ENCODE assay signal across 24 cellular contexts in genomic region chr16:16016388-16016964, GRCh38.
DNase-seq lines count a peak whose midpoint lies in the region; ATAC-seq and TF ChIP-seq lines count a peak whose summit lies in the region.
"Had no signal": no experiment of that assay in that cellular context is flagged by ENCODE, and none has a peak within 500 bp of the region (broad histone marks: within the 10 kb centered on the region; RNA-seq: fewer than 3 reads in every experiment).

No MANE protein-coding gene starts in this region.

- 92 to 96% (median 95%) methylated on average over 11 of the region's 11 CpGs for WGBS in spleen, 5 donors

- H3K9ac ChIP-seq in BLaER1 (peak overlapping the region; percentile 17; the same call in 1 of the 2 replicates), colonic mucosa (ENCODE audit: low read depth in 2 of 2, low read length in 2 of 2) (no peak overlapping the region)

- DNase-seq in activated CD4-positive, alpha-beta T cell treated with anti-CD3 and anti-CD28 coated beads, Interleukin-2, amount 10 ng/mL, durations not matched to agents 24 days and 14 days = no peak
- no peak for DNase-seq in activated CD4-positive, alpha-beta T cell treated with anti-CD3 and anti-CD28 coated beads, Interleukin-2, amount 10 ng/mL, durations not matched to agents 7 days and 5 days
- no peak for DNase-seq in activated T-helper 1 cell treated with anti-CD3 and anti-CD28 coated beads, Interleukin-12 subunit alpha, Interleukin-12 subunit beta, Interleukin-2, Interleukin-4 antibody, amounts not matched to agents 30 ng/mL and 10 ng/mL and 1 ng/mL, durations not matched to agents 14 hours and 24 hours and 36 hours (ENCODE audit: low spot score)
- DNase-seq in naive thymus-derived CD4-positive, alpha-beta T cell = no peak
- DNase-seq in spleen (no peak), colonic mucosa (no peak)
- DNase-seq in activated CD8-positive, alpha-beta memory T cell treated with anti-CD3 and anti-CD28 coated beads, Interleukin-2, amount 50 U/mL, for 4 hours = no peak
- DNase-seq: ACHN; activated CD4-positive, alpha-beta T cell treated with anti-CD3 and anti-CD28 coated beads, Interleukin-2, amount 50 U/mL, for 1 hour; activated T-cell treated with anti-CD3 and anti-CD28 coated beads, Interleukin-2, amount 50 U/mL, for 1 hour; brain microvascular endothelial cell; endodermal cell; heart right ventricle; NCI-H1436; NCI-H510A treated with DMSO at 0.1 percent for 48 hours; NK-92 treated with Interleukin-12 subunit alpha and Interleukin-12 subunit beta, amount 100 ng/mL, for 24 hours; testis had no signal

- peaks cover 10% of the 10 kb centered on the region for H4K20me1 ChIP-seq in BLaER1

- H3K4me3 ChIP-seq in BLaER1 = no peak overlapping the region
- no peak overlapping the region for H3K4me3 ChIP-seq in naive thymus-derived CD4-positive, alpha-beta T cell (ENCODE audit: low read length)
- no peak overlapping the region for H3K4me3 ChIP-seq in spleen
- H3K4me3 ChIP-seq in colonic mucosa = no peak overlapping the region
- H3K4me3 ChIP-seq: heart right ventricle, prostate gland, skin epidermis, testis had no signal

- peaks cover 25% of the 10 kb centered on the region for H3K4me1 Mint-ChIP-seq in activated CD4-positive, alpha-beta T cell treated with anti-CD3 and anti-CD28 coated beads, Interleukin-2, amount 10 ng/mL, durations not matched to agents 24 days and 14 days
- H3K4me1 Mint-ChIP-seq in activated CD4-positive, alpha-beta T cell treated with anti-CD3 and anti-CD28 coated beads, Interleukin-2, amount 10 ng/mL, durations not matched to agents 7 days and 5 days = peaks cover 11% of the 10 kb centered on the region
- H3K4me1 Mint-ChIP-seq in activated T-helper 1 cell treated with anti-CD3 and anti-CD28 coated beads, Interleukin-12 subunit alpha, Interleukin-12 subunit beta, Interleukin-2, Interleukin-4 antibody, amounts not matched to agents 30 ng/mL and 10 ng/mL and 1 ng/mL, durations not matched to agents 14 hours and 24 hours and 36 hours (ENCODE audit: low read depth) = peaks cover 17% of the 10 kb centered on the region
- H3K4me1 Mint-ChIP-seq in naive thymus-derived CD4-positive, alpha-beta T cell = peaks cover 0 to 27% (median 4%) of the 10 kb centered on the region in 7 donors
- H3K4me1 Mint-ChIP-seq: endodermal cell had no signal

- H3K9me3 ChIP-seq in BLaER1 (no peaks in the 10 kb centered on the region), spleen (no peaks in the 10 kb centered on the region), colonic mucosa (no peaks in the 10 kb centered on the region)
- H3K9me3 ChIP-seq in naive thymus-derived CD4-positive, alpha-beta T cell (ENCODE audit: control insufficient read depth in 2 of 3, low read length in 3 of 3) = no peaks in the 10 kb centered on the region
- H3K9me3 ChIP-seq: heart right ventricle, prostate gland, testis had no signal

- H3K27me3 ChIP-seq in BLaER1 (no peaks in the 10 kb centered on the region), spleen (replicated peaks in 1 of 7) (no peaks in the 10 kb centered on the region), colonic mucosa (no peaks in the 10 kb centered on the region)
- no peaks in the 10 kb centered on the region for H3K27me3 ChIP-seq in naive thymus-derived CD4-positive, alpha-beta T cell (ENCODE audit: control insufficient read depth in 2 of 2, insufficient read depth in 2 of 2, low read length in 2 of 2)
- H3K27me3 ChIP-seq: brain microvascular endothelial cell, heart right ventricle, testis had no signal

- ATAC-seq in naive thymus-derived CD4-positive, alpha-beta T cell = no peak
- ATAC-seq: HCT116, heart right ventricle, left lobe of liver, SK-N-SH treated with all-trans-retinoic acid at 6 μM for 48 hours had no signal

- H3K36me3 ChIP-seq in BLaER1 (peaks cover 72% of the 10 kb centered on the region), spleen (peaks cover 3 to 100% (median 65%) of the 10 kb centered on the region in 6 donors), colonic mucosa (no peaks in the 10 kb centered on the region)
- H3K36me3 ChIP-seq in naive thymus-derived CD4-positive, alpha-beta T cell (ENCODE audit: control insufficient read depth in 2 of 3, insufficient read depth in 3 of 3, low read length in 3 of 3) = peaks cover 5 to 79% (median 9%) of the 10 kb centered on the region in 3 experiments
- H3K36me3 ChIP-seq: prostate gland had no signal

- TF ChIP-seq CTCF in spleen (IDR thresholded peaks at IDR 0.05 in 8 of 11, conservative IDR thresholded peaks at IDR 0.05 in 3 of 11) (no peak), colonic mucosa (IDR thresholded peaks at IDR 0.05) (no peak)

- no peaks in the 10 kb centered on the region for H3K27me3 Mint-ChIP-seq in activated CD4-positive, alpha-beta T cell treated with anti-CD3 and anti-CD28 coated beads, Interleukin-2, amount 10 ng/mL, durations not matched to agents 24 days and 14 days
- H3K27me3 Mint-ChIP-seq in activated CD4-positive, alpha-beta T cell treated with anti-CD3 and anti-CD28 coated beads, Interleukin-2, amount 10 ng/mL, durations not matched to agents 7 days and 5 days = no peaks in the 10 kb centered on the region
- no peaks in the 10 kb centered on the region for H3K27me3 Mint-ChIP-seq in activated T-helper 1 cell treated with anti-CD3 and anti-CD28 coated beads, Interleukin-12 subunit alpha, Interleukin-12 subunit beta, Interleukin-2, Interleukin-4 antibody, amounts not matched to agents 30 ng/mL and 10 ng/mL and 1 ng/mL, durations not matched to agents 14 hours and 24 hours and 36 hours (ENCODE audit: insufficient read depth)
- H3K27me3 Mint-ChIP-seq in naive thymus-derived CD4-positive, alpha-beta T cell = no peaks in the 10 kb centered on the region

- peaks cover 77% of the 10 kb centered on the region for H3K36me3 Mint-ChIP-seq in activated CD4-positive, alpha-beta T cell treated with anti-CD3 and anti-CD28 coated beads, Interleukin-2, amount 10 ng/mL, durations not matched to agents 24 days and 14 days (ENCODE audit: low read depth)
- H3K36me3 Mint-ChIP-seq in activated CD4-positive, alpha-beta T cell treated with anti-CD3 and anti-CD28 coated beads, Interleukin-2, amount 10 ng/mL, durations not matched to agents 7 days and 5 days (ENCODE audit: low read depth) = peaks cover 53% of the 10 kb centered on the region
- H3K36me3 Mint-ChIP-seq in activated T-helper 1 cell treated with anti-CD3 and anti-CD28 coated beads, Interleukin-12 subunit alpha, Interleukin-12 subunit beta, Interleukin-2, Interleukin-4 antibody, amounts not matched to agents 30 ng/mL and 10 ng/mL and 1 ng/mL, durations not matched to agents 14 hours and 24 hours and 36 hours (ENCODE audit: low read depth) = peaks cover 46% of the 10 kb centered on the region
- H3K36me3 Mint-ChIP-seq in naive thymus-derived CD4-positive, alpha-beta T cell = peaks cover 16 to 61% (median 29%) of the 10 kb centered on the region in 5 donors

- CTCF ChIA-PET in activated CD4-positive, alpha-beta T cell treated with anti-CD3 and anti-CD28 coated beads, Interleukin-2, amount 10 ng/mL, durations not matched to agents 7 days and 5 days (lab: Charles Lee) = interaction anchor here (1.1 to 1.3 kb wide), 2 partner anchors 11 to 60 kb away, joined by 3 read pairs; no protein-coding TSS in a partner anchor
- CTCF ChIA-PET in naive thymus-derived CD4-positive, alpha-beta T cell (lab: Charles Lee) = no interaction called here

- no peaks in the 10 kb centered on the region for H3K9me3 Mint-ChIP-seq in activated CD4-positive, alpha-beta T cell treated with anti-CD3 and anti-CD28 coated beads, Interleukin-2, amount 10 ng/mL, durations not matched to agents 24 days and 14 days
- H3K9me3 Mint-ChIP-seq in activated CD4-positive, alpha-beta T cell treated with anti-CD3 and anti-CD28 coated beads, Interleukin-2, amount 10 ng/mL, durations not matched to agents 7 days and 5 days = no peaks in the 10 kb centered on the region
- no peaks in the 10 kb centered on the region for H3K9me3 Mint-ChIP-seq in activated T-helper 1 cell treated with anti-CD3 and anti-CD28 coated beads, Interleukin-12 subunit alpha, Interleukin-12 subunit beta, Interleukin-2, Interleukin-4 antibody, amounts not matched to agents 30 ng/mL and 10 ng/mL and 1 ng/mL, durations not matched to agents 14 hours and 24 hours and 36 hours
- no peaks in the 10 kb centered on the region for H3K9me3 Mint-ChIP-seq in naive thymus-derived CD4-positive, alpha-beta T cell
- H3K9me3 Mint-ChIP-seq: endodermal cell, neural crest cell had no signal

- intact Hi-C loops in activated CD4-positive, alpha-beta T cell treated with anti-CD3 and anti-CD28 coated beads, Interleukin-2, amount 10 ng/mL, durations not matched to agents 24 days and 14 days (cut with micrococcal nuclease) = no loop called here
- intact Hi-C loops in activated T-helper 1 cell treated with anti-CD3 and anti-CD28 coated beads, Interleukin-12 subunit alpha, Interleukin-12 subunit beta, Interleukin-2, Interleukin-4 antibody, amounts not matched to agents 30 ng/mL and 10 ng/mL and 1 ng/mL, durations not matched to agents 14 hours and 24 hours and 36 hours (cut with micrococcal nuclease) = no loop called here
- intact Hi-C loops in naive thymus-derived CD4-positive, alpha-beta T cell (cut with micrococcal nuclease) = no loop called here
- intact Hi-C loops in spleen (cut with DNase I; ENCODE audit: low total_unique reads) (no loop called here), colonic mucosa (cut with DNase I) (loop anchor here (10.0 kb wide), 1 partner anchor 62 kb away; no protein-coding TSS in a partner anchor)

- peak overlapping the region; percentile 72 for H3K27ac Mint-ChIP-seq in activated CD4-positive, alpha-beta T cell treated with anti-CD3 and anti-CD28 coated beads, Interleukin-2, amount 10 ng/mL, durations not matched to agents 24 days and 14 days
- H3K27ac Mint-ChIP-seq in activated CD4-positive, alpha-beta T cell treated with anti-CD3 and anti-CD28 coated beads, Interleukin-2, amount 10 ng/mL, durations not matched to agents 7 days and 5 days = no peak overlapping the region
- H3K27ac Mint-ChIP-seq in activated T-helper 1 cell treated with anti-CD3 and anti-CD28 coated beads, Interleukin-12 subunit alpha, Interleukin-12 subunit beta, Interleukin-2, Interleukin-4 antibody, amounts not matched to agents 30 ng/mL and 10 ng/mL and 1 ng/mL, durations not matched to agents 14 hours and 24 hours and 36 hours = peak overlapping the region; percentile 50
- H3K27ac Mint-ChIP-seq in naive thymus-derived CD4-positive, alpha-beta T cell = peak overlapping the region in 5 of 9 donors; percentile 0 to 43 (median 10)
- H3K27ac Mint-ChIP-seq: endodermal cell had no signal

- H3K4me2 ChIP-seq in BLaER1 = peak overlapping the region; percentile 78

- no peak for TF ChIP-seq POLR2A in spleen (IDR thresholded peaks at IDR 0.05)

- POLR2A ChIA-PET in activated CD4-positive, alpha-beta T cell treated with anti-CD3 and anti-CD28 coated beads, Interleukin-2, amount 10 ng/mL, durations not matched to agents 7 days and 5 days (lab: Charles Lee) = no interaction called here
- POLR2A ChIA-PET in naive thymus-derived CD4-positive, alpha-beta T cell (lab: Charles Lee) = interaction anchor here (0.8 kb wide), 1 partner anchor 33 kb away, joined by 3 read pairs; no protein-coding TSS in a partner anchor

- no peak overlapping the region for H3K4me3 Mint-ChIP-seq in activated CD4-positive, alpha-beta T cell treated with anti-CD3 and anti-CD28 coated beads, Interleukin-2, amount 10 ng/mL, durations not matched to agents 24 days and 14 days
- no peak overlapping the region for H3K4me3 Mint-ChIP-seq in activated CD4-positive, alpha-beta T cell treated with anti-CD3 and anti-CD28 coated beads, Interleukin-2, amount 10 ng/mL, durations not matched to agents 7 days and 5 days
- no peak overlapping the region for H3K4me3 Mint-ChIP-seq in activated T-helper 1 cell treated with anti-CD3 and anti-CD28 coated beads, Interleukin-12 subunit alpha, Interleukin-12 subunit beta, Interleukin-2, Interleukin-4 antibody, amounts not matched to agents 30 ng/mL and 10 ng/mL and 1 ng/mL, durations not matched to agents 14 hours and 24 hours and 36 hours
- no peak overlapping the region for H3K4me3 Mint-ChIP-seq in naive thymus-derived CD4-positive, alpha-beta T cell
- H3K4me3 Mint-ChIP-seq: endodermal cell, neural crest cell had no signal

- H3K4me1 ChIP-seq in BLaER1 (peaks cover 92% of the 10 kb centered on the region), spleen (peaks cover 0 to 13% (median 4%) of the 10 kb centered on the region in 6 donors), colonic mucosa (no peaks in the 10 kb centered on the region)
- H3K4me1 ChIP-seq in naive thymus-derived CD4-positive, alpha-beta T cell (ENCODE audit: control insufficient read depth in 2 of 2, insufficient read depth in 2 of 2, low read length in 2 of 2) = no peaks in the 10 kb centered on the region

- peak overlapping the region; percentile 78 for H3K27ac ChIP-seq in BLaER1
- no peak overlapping the region for H3K27ac ChIP-seq in naive thymus-derived CD4-positive, alpha-beta T cell (ENCODE audit: low read depth, low read length)
- no peak overlapping the region for H3K27ac ChIP-seq in spleen
- no peak overlapping the region for H3K27ac ChIP-seq in colonic mucosa
- H3K27ac ChIP-seq: brain microvascular endothelial cell, heart right ventricle, prostate gland, skin epidermis, testis had no signal
